In the genomic region with DNA sequence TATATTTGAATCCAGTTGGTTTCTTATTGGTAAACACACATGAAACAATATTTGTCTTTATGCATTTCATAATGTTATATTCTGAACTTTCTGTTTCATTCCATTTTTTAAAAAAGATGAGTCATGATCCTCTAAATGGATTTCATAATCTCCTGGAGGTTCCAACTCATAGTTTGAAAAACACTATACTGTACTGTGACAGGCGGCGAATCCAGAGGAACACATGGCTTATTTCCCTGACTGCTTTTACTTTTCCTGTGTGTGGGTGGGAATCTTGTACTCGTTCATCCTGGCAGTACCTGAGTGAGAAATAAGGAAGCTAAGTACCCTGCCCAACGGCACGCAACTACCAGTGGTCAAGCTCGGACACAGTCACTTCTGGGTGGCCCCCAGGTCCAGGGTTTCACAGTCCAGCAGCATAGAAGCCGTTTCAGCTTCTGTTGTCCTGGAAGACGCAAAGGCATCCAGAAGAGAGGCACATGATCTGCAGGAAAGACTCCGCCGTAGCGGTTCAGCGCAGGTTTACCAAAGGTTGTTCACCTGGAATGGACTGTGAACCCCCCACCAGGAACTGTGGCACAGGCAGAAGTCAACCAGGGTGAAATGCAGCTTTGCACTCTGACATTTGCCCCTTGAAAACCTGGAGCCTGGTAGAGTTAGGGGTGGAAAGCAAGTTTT, we compare ENCODE assay signal across 15 cellular contexts.
DNase-seq lines count a peak whose midpoint lies in the region; ATAC-seq and TF ChIP-seq lines count a peak whose summit lies in the region.
"Had no signal": no experiment of that assay in that cellular context is flagged by ENCODE, and none has a peak within 500 bp of the region (broad histone marks: within the 10 kb centered on the region; RNA-seq: fewer than 3 reads in every experiment).

No MANE protein-coding gene starts in this region.

- H3K36me3 Mint-ChIP-seq in activated T-helper 17 cell treated with anti-CD3 and anti-CD28 coated beads, Interleukin-2, amount 50 U/mL, for 72 hours (ENCODE audit: low read depth), result no peaks in the 10 kb centered on the region
- H3K36me3 Mint-ChIP-seq: immature natural killer cell had no signal

- H3K27me3 Mint-ChIP-seq in activated T-helper 17 cell treated with anti-CD3 and anti-CD28 coated beads, Interleukin-2, amount 50 U/mL, for 72 hours, result no peaks in the 10 kb centered on the region
- H3K27me3 Mint-ChIP-seq: central memory CD8-positive, alpha-beta T cell had no signal

- H3K27me3 ChIP-seq in lung (ENCODE audit: control insufficient read depth, insufficient read depth) (no peaks in the 10 kb centered on the region), upper lobe of left lung (no peaks in the 10 kb centered on the region)
- H3K27me3 ChIP-seq: transverse colon had no signal

- no peaks in the 10 kb centered on the region for H3K9me3 ChIP-seq in lung (ENCODE audit: control insufficient read depth in 2 of 2, insufficient read depth in 1 of 2, low read length in 1 of 2)
- H3K9me3 ChIP-seq in upper lobe of left lung, result no peaks in the 10 kb centered on the region
- H3K9me3 ChIP-seq: transverse colon had no signal

- H3K4me1 Mint-ChIP-seq in activated T-helper 17 cell treated with anti-CD3 and anti-CD28 coated beads, Interleukin-2, amount 50 U/mL, for 72 hours, result peaks cover 44% of the 10 kb centered on the region

- no peak for TF ChIP-seq CTCF in lung (IDR thresholded peaks at IDR 0.05; ENCODE audit: control extremely low read depth, extremely low read depth)
- TF ChIP-seq CTCF in upper lobe of left lung (IDR thresholded peaks at IDR 0.05), result no peak
- no peak for TF ChIP-seq CTCF in GM10248 (IDR thresholded peaks at IDR 0.05; ENCODE audit: control extremely low read depth, extremely low read depth, low read depth, missing control alignments)

- CTCF ChIA-PET in GM10248 (lab: Yijun Ruan, JAX), result interaction anchor here (1.1 to 1.2 kb wide), 2 partner anchors 9 to 36 kb away, joined by 3 to 4 read pairs; no protein-coding TSS in a partner anchor

- no peak for TF ChIP-seq EP300 in upper lobe of left lung (IDR thresholded peaks at IDR 0.05)

- peak; percentile 42 for ATAC-seq in lung (ENCODE audit: insufficient read depth, low FRiP score)
- ATAC-seq in upper lobe of left lung (ENCODE audit: low FRiP score in 2 of 2), result peak; percentile 63 to 78
- ATAC-seq in activated T-helper 17 cell treated with anti-CD3 and anti-CD28 coated beads, Interleukin-2, amount 50 U/mL, for 72 hours (replicated peaks), result no peak

- no peak overlapping the region for H3K27ac Mint-ChIP-seq in activated T-helper 17 cell treated with anti-CD3 and anti-CD28 coated beads, Interleukin-2, amount 50 U/mL, for 72 hours

- POLR2A ChIA-PET in GM10248 (lab: Yijun Ruan, JAX), result no interaction called here

- no peak overlapping the region for H3K4me3 Mint-ChIP-seq in activated T-helper 17 cell treated with anti-CD3 and anti-CD28 coated beads, Interleukin-2, amount 50 U/mL, for 72 hours
- H3K4me3 Mint-ChIP-seq: central memory CD8-positive, alpha-beta T cell; immature natural killer cell had no signal

- H3K4me3 ChIP-seq in lung (no peak overlapping the region), upper lobe of left lung (peak overlapping the region in 1 of 4 donors; percentile 19)
- H3K4me3 ChIP-seq: transverse colon had no signal

- WGBS in lung, 2 donors, result 67 to 75% methylated on average over 12 of the region's 12 CpGs
- 49 to 75% methylated on average over 3 to 12 of the region's 12 CpGs for WGBS in upper lobe of left lung, 2 donors

- H3K36me3 ChIP-seq in lung (ENCODE audit: control insufficient read depth in 2 of 2, insufficient read depth in 2 of 2, low read length in 2 of 2), result no peaks in the 10 kb centered on the region
- no peaks in the 10 kb centered on the region for H3K36me3 ChIP-seq in upper lobe of left lung
- H3K36me3 ChIP-seq: transverse colon had no signal

- H3K4me1 ChIP-seq in lung (ENCODE audit: control insufficient read depth in 2 of 2, insufficient read depth in 2 of 2, low read length in 2 of 2), result peaks cover 33 to 48% of the 10 kb centered on the region in 2 donors
- peaks cover 43 to 72% (median 62%) of the 10 kb centered on the region in 4 donors for H3K4me1 ChIP-seq in upper lobe of left lung

- DNase-seq in SIG-M5 treated with dmso at 0.1 percent for 504 hours (lab: John Stamatoyannopoulos, UW; ENCODE audit: unreplicated experiment) (peak; percentile 42), SIG-M5 (lab: John Stamatoyannopoulos, UW) (no peak), dermis microvascular lymphatic vessel endothelial cell (ENCODE audit: low read depth in 2 of 2) (peak; percentile 66 to 74), lung (ENCODE audit: low spot score) (no peak), upper lobe of left lung (no peak), GM10248 (ENCODE audit: extremely low spot score) (no peak), H4 (ENCODE audit: low spot score) (no peak)
- DNase-seq: 8988T; activated CD4-positive, alpha-beta T cell treated with anti-CD3 and anti-CD28 coated beads, Interleukin-2, amount 50 U/mL, for 4 hours; immature natural killer cell; NCI-H1092; SHP77 treated with DMSO at 0.1 percent for 48 hours; transverse colon had no signal

- H3K27ac ChIP-seq in lung (ENCODE audit: low read depth in 1 of 2, low read length in 1 of 2) (peak overlapping the region in 1 of 2 donors; percentile 51), upper lobe of left lung (peak overlapping the region in 2 of 4 donors; percentile 6 to 41)

- no peak for TF ChIP-seq POLR2A in upper lobe of left lung (IDR thresholded peaks at IDR 0.05)

- H3K9me3 Mint-ChIP-seq in activated T-helper 17 cell treated with anti-CD3 and anti-CD28 coated beads, Interleukin-2, amount 50 U/mL, for 72 hours, result no peaks in the 10 kb centered on the region
- H3K9me3 Mint-ChIP-seq: central memory CD8-positive, alpha-beta T cell; immature natural killer cell had no signal

Comparison
In these comparisons a context has a peak if more than half of its experiments do, and no peak if none do; other contexts are left out.
1. DNase-seq: peak in SIG-M5 treated with dmso at 0.1 percent for 504 hours (single experiment) and dermis microvascular lymphatic vessel endothelial cell (2 of 2); none in SIG-M5 (single experiment), lung (single experiment), upper lobe of left lung (0 of 2), GM10248 (single experiment) and H4 (single experiment).